Comparison of ENCODE assay signal across 15 cellular contexts in genomic region chr5:59829389-59829788, GRCh38.
DNase-seq lines count a peak whose midpoint lies in the region; ATAC-seq and TF ChIP-seq lines count a peak whose summit lies in the region.
"Had no signal": no experiment of that assay in that cellular context is flagged by ENCODE, and none has a peak within 500 bp of the region (broad histone marks: within the 10 kb centered on the region; RNA-seq: fewer than 3 reads in every experiment).

No MANE protein-coding gene starts in this region.

- H3K27me3 Mint-ChIP-seq in chondrocyte (ENCODE audit: low read depth) (peaks cover 6% of the 10 kb centered on the region), nephron (ENCODE audit: low read depth) (peaks cover 5% of the 10 kb centered on the region)
- H3K27me3 Mint-ChIP-seq in stimulated activated naive B cell treated with anti-CD40 and anti-IgM and Interleukin-4, amounts not matched to agents 10 μg/mL and 1 μg/mL and 100 μg/mL, for 72 hours, result no peaks in the 10 kb centered on the region
- H3K27me3 Mint-ChIP-seq: activated CD8-positive, alpha-beta memory T cell treated with anti-CD3 and anti-CD28 coated beads, Interleukin-2, amount 10 ng/mL, durations not matched to agents 7 days and 5 days had no signal

- ATAC-seq in HG03045 (IDR thresholded peaks at IDR 0.05; ENCODE audit: unreplicated experiment), result no peak
- no peak for ATAC-seq in stimulated activated naive B cell treated with anti-CD40 and anti-IgM and Interleukin-4, amounts not matched to agents 10 μg/mL and 1 μg/mL and 100 μg/mL, for 72 hours (replicated peaks)
- ATAC-seq: activated CD8-positive, alpha-beta memory T cell treated with anti-CD3 and anti-CD28 coated beads, Interleukin-2, amount 10 ng/mL, durations not matched to agents 7 days and 5 days had no signal

- DNase-seq in COLO829 (ENCODE audit: low spot score), result peak; percentile 4
- DNase-seq in LHCN-M2 (ENCODE audit: low read depth), result peak; percentile 92
- no peak for DNase-seq in chondrocyte (ENCODE audit: low spot score)
- no peak for DNase-seq in GF-D8 (lab: John Stamatoyannopoulos, UW)
- no peak for DNase-seq in effector CD4-positive, alpha-beta T cell
- no peak for DNase-seq in stimulated activated naive B cell treated with anti-CD40 and anti-IgM and Interleukin-4, amounts not matched to agents 10 μg/mL and 1 μg/mL and 100 μg/mL, for 72 hours
- DNase-seq: activated CD8-positive, alpha-beta memory T cell treated with anti-CD3 and anti-CD28 coated beads, Interleukin-2, amount 10 ng/mL, durations not matched to agents 7 days and 5 days; activated naive CD4-positive, alpha-beta T cell treated with anti-CD3 and anti-CD28 coated beads for 36 hours; colonic mucosa; esophagus squamous epithelium; GOT3; NCI-H2029 had no signal

- H3K4me1 Mint-ChIP-seq in chondrocyte (ENCODE audit: low read depth) (peaks cover 25% of the 10 kb centered on the region), nephron (peaks cover 52% of the 10 kb centered on the region)
- H3K4me1 Mint-ChIP-seq in stimulated activated naive B cell treated with anti-CD40 and anti-IgM and Interleukin-4, amounts not matched to agents 10 μg/mL and 1 μg/mL and 100 μg/mL, for 72 hours, result no peaks in the 10 kb centered on the region
- H3K4me1 Mint-ChIP-seq: activated CD8-positive, alpha-beta memory T cell treated with anti-CD3 and anti-CD28 coated beads, Interleukin-2, amount 10 ng/mL, durations not matched to agents 7 days and 5 days; CD14-positive monocyte had no signal

- H3K36me3 Mint-ChIP-seq in chondrocyte (ENCODE audit: low read depth), result peaks cover 3% of the 10 kb centered on the region
- H3K36me3 Mint-ChIP-seq in nephron (ENCODE audit: low read depth), result no peaks in the 10 kb centered on the region
- no peaks in the 10 kb centered on the region for H3K36me3 Mint-ChIP-seq in stimulated activated naive B cell treated with anti-CD40 and anti-IgM and Interleukin-4, amounts not matched to agents 10 μg/mL and 1 μg/mL and 100 μg/mL, for 72 hours
- H3K36me3 Mint-ChIP-seq: activated CD8-positive, alpha-beta memory T cell treated with anti-CD3 and anti-CD28 coated beads, Interleukin-2, amount 10 ng/mL, durations not matched to agents 7 days and 5 days had no signal

- H3K27ac Mint-ChIP-seq in chondrocyte (ENCODE audit: unreplicated experiment), result peak overlapping the region; percentile 65
- H3K27ac Mint-ChIP-seq in nephron, result peak overlapping the region; percentile 33 to 81 (median 37)
- no peak overlapping the region for H3K27ac Mint-ChIP-seq in stimulated activated naive B cell treated with anti-CD40 and anti-IgM and Interleukin-4, amounts not matched to agents 10 μg/mL and 1 μg/mL and 100 μg/mL, for 72 hours
- H3K27ac Mint-ChIP-seq: activated CD8-positive, alpha-beta memory T cell treated with anti-CD3 and anti-CD28 coated beads, Interleukin-2, amount 10 ng/mL, durations not matched to agents 7 days and 5 days; activated naive CD4-positive, alpha-beta T cell treated with anti-CD3 and anti-CD28 coated beads for 36 hours; CD14-positive monocyte had no signal

- TF ChIP-seq CTCF in chondrocyte (IDR thresholded peaks at IDR 0.05), result no peak
- no peak for TF ChIP-seq CTCF in nephron (IDR thresholded peaks at IDR 0.05; ENCODE audit: unreplicated experiment in 3 of 3)

- H3K4me3 Mint-ChIP-seq in chondrocyte (ENCODE audit: unreplicated experiment), result no peak overlapping the region
- H3K4me3 Mint-ChIP-seq in nephron, result no peak overlapping the region
- no peak overlapping the region for H3K4me3 Mint-ChIP-seq in stimulated activated naive B cell treated with anti-CD40 and anti-IgM and Interleukin-4, amounts not matched to agents 10 μg/mL and 1 μg/mL and 100 μg/mL, for 72 hours
- H3K4me3 Mint-ChIP-seq: activated CD8-positive, alpha-beta memory T cell treated with anti-CD3 and anti-CD28 coated beads, Interleukin-2, amount 10 ng/mL, durations not matched to agents 7 days and 5 days; activated naive CD4-positive, alpha-beta T cell treated with anti-CD3 and anti-CD28 coated beads for 36 hours; CD14-positive monocyte had no signal

- no peaks in the 10 kb centered on the region for H3K9me3 Mint-ChIP-seq in chondrocyte (ENCODE audit: low read depth)
- no peaks in the 10 kb centered on the region for H3K9me3 Mint-ChIP-seq in nephron
- no peaks in the 10 kb centered on the region for H3K9me3 Mint-ChIP-seq in stimulated activated naive B cell treated with anti-CD40 and anti-IgM and Interleukin-4, amounts not matched to agents 10 μg/mL and 1 μg/mL and 100 μg/mL, for 72 hours
- H3K9me3 Mint-ChIP-seq: activated naive CD4-positive, alpha-beta T cell treated with anti-CD3 and anti-CD28 coated beads for 36 hours; CD14-positive monocyte had no signal

Comparison
In these comparisons a context has a peak if more than half of its experiments do, and no peak if none do; other contexts are left out.
1. DNase-seq: peak in COLO829 (single experiment) and LHCN-M2 (single experiment); none in chondrocyte (single experiment), GF-D8 (single experiment), effector CD4-positive, alpha-beta T cell (single experiment) and stimulated activated naive B cell treated with anti-CD40 and anti-IgM and Interleukin-4, amounts not matched to agents 10 μg/mL and 1 μg/mL and 100 μg/mL, for 72 hours (single experiment).